In the genomic region with DNA sequence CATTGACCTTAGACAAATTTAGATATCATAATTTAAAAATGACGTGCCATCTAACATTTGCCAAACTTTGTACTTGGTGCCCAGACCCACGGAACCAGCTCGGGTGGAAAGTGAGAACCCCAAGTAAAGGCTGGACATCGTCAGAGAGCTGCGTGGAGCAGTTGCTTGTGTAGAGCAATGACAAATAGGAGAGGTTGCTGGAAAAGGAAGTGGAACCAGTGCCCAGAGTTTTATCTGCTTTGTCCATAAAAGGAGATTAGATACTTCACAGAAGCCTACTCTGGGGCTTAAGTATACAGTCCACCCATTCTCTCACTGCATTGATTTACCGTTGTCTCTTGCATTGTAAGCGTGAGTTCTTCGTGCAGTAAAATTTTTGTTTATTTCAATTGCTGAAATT, we compare ENCODE assay signal across 17 cellular contexts. TPM values are rescaled to one million over a fixed set of nuclear protein-coding genes. Genes with fewer than 3 reads are reported as not detected.
A peak's percentile ranks its signal among the peaks of the same experiment; 100 is the strongest.
DNase-seq lines count a peak whose midpoint lies in the region; ATAC-seq, FAIRE-seq and TF ChIP-seq lines count a peak whose summit lies in the region.
"Had no signal": no experiment of that assay in that cellular context is flagged by ENCODE, and none has a peak within 500 bp of the region (broad histone marks: within the 10 kb centered on the region; RNA-seq: fewer than 3 reads in every experiment).

No MANE protein-coding gene starts in this region.

- no peak overlapping the region for H3K9ac ChIP-seq in K562 (ENCODE audit: insufficient read depth in 1 of 2, low read depth in 2 of 2, low read length in 2 of 2)
- no peak overlapping the region for H3K9ac ChIP-seq in endodermal cell (ENCODE audit: extremely low read depth, low read length, poor library complexity, severe bottlenecking)

- H3K27ac ChIP-seq in K562 (ENCODE audit: extremely low read depth, low read depth, low read length) (no peak overlapping the region), endodermal cell (ENCODE audit: low read depth, low read length) (no peak overlapping the region)

- no peak for FAIRE-seq in K562 (lab: Jason Lieb, UNC)

- H2AFZ ChIP-seq in K562 (ENCODE audit: low read depth, low read length) = no peak overlapping the region

- TF ChIP-seq POLR2A in K562 (conservative IDR thresholded peaks at IDR 0.05) = no peak

- intact Hi-C loops in Right ventricle myocardium inferior (cut with DNase I) (loop anchor here (2.0 kb wide), 1 partner anchor 59 kb away; a partner anchor contains a TSS), cardiac septum (cut with DNase I) (no loop called here), K562 (cut with micrococcal nuclease) (no loop called here), posterior cingulate gyrus (cut with DNase I) (no loop called here)

- TF ChIP-seq CTCF in K562 (IDR thresholded peaks at IDR 0.05 in 2 of 3, conservative IDR thresholded peaks at IDR 0.05 in 1 of 3; ENCODE audit: insufficient read depth in 2 of 3, low read depth in 1 of 3, low read length in 3 of 3) = no peak
- TF ChIP-seq CTCF in GM10266 (IDR thresholded peaks at IDR 0.05; ENCODE audit: control insufficient read depth, insufficient read depth, low read depth, missing control alignments) = no peak
- no peak for TF ChIP-seq CTCF in endodermal cell (conservative IDR thresholded peaks at IDR 0.05)

- no peaks in the 10 kb centered on the region for H3K79me2 ChIP-seq in K562 (ENCODE audit: control insufficient read depth, insufficient read depth, low read length)

- H4K20me1 ChIP-seq in K562 (replicated peaks; ENCODE audit: control insufficient read depth, insufficient read depth, low read length) = no peaks in the 10 kb centered on the region

- H3K27me3 ChIP-seq in K562 (ENCODE audit: control insufficient read depth in 2 of 2, insufficient read depth in 2 of 2, low read length in 2 of 2) (peaks cover 5 to 17% of the 10 kb centered on the region in 2 experiments; a peak in 2 of 5 replicates), endodermal cell (ENCODE audit: control insufficient read depth, insufficient read depth, low read length, poor library complexity, severe bottlenecking) (peaks cover 57% of the 10 kb centered on the region)

- peaks cover 5% of the 10 kb centered on the region for H3K9me3 Mint-ChIP-seq in endodermal cell
- H3K9me3 Mint-ChIP-seq: IgD-negative memory B cell had no signal

- H3K9me1 ChIP-seq in K562 (ENCODE audit: control insufficient read depth, insufficient read depth, low read length) = no peaks in the 10 kb centered on the region

- ATAC-seq in Right ventricle myocardium inferior (peak; percentile 71), K562 (no peak), GM18861 (IDR thresholded peaks at IDR 0.05; ENCODE audit: unreplicated experiment) (no peak)
- ATAC-seq: sciatic nerve had no signal

- DNase-seq in Right ventricle myocardium inferior (ENCODE audit: missing footprints) = no peak
- DNase-seq in cardiac septum (ENCODE audit: low spot score) = no peak
- no peak for DNase-seq in K562 (ENCODE audit: extremely low read depth in 1 of 4, low spot score in 3 of 4)
- DNase-seq in medulla oblongata (ENCODE audit: extremely low spot score) = peak; percentile 16
- no peak for DNase-seq in posterior cingulate gyrus
- DNase-seq in GM10266 (ENCODE audit: extremely low spot score) = no peak
- no peak for DNase-seq in endodermal cell
- DNase-seq: activated CD4-positive, alpha-beta T cell treated with anti-CD3 and anti-CD28 coated beads, Interleukin-2, amount 50 U/mL, for 48 hours; activated naive CD4-positive, alpha-beta T cell; DMS79; NCI-H2081 treated with DMSO at 0.1 percent for 48 hours; NCI-H82; SW 1271; trophoblast cell had no signal

- 2% methylated on average over 8 of the region's 8 CpGs for WGBS in K562 (ENCODE audit: insufficient coverage, low coverage, missing lambda C conversion rate)
- 83 to 92% methylated on average over 4 to 8 of the region's 8 CpGs for WGBS in endodermal cell (ENCODE audit: insufficient coverage in 1 of 2, insufficient read length in 1 of 2), 2 experiments

- BruUV-seq in K562 (replicated peaks; lab: Mats Ljungman, UMichigan) = no TSS peak

- H3K4me2 ChIP-seq in K562 (ENCODE audit: insufficient read depth, low read length) = no peak overlapping the region

- peaks cover 48% of the 10 kb centered on the region for H3K27me3 Mint-ChIP-seq in endodermal cell (ENCODE audit: insufficient read depth)
- H3K27me3 Mint-ChIP-seq: IgD-negative memory B cell had no signal

- H3K9me3 ChIP-seq in K562 (replicated peaks; ENCODE audit: control insufficient read depth, insufficient read depth, low read depth, low read length) (no peaks in the 10 kb centered on the region), endodermal cell (ENCODE audit: control insufficient read depth, low read length) (peaks cover 14% of the 10 kb centered on the region)

- TF ChIP-seq EP300 in K562 (IDR thresholded peaks at IDR 0.05; ENCODE audit: low read length) = no peak

- H3K4me1 ChIP-seq in K562 (replicated peaks in 1 of 2; ENCODE audit: control insufficient read depth in 2 of 2, insufficient read depth in 2 of 2, low read length in 2 of 2) (peaks cover 2 to 3% of the 10 kb centered on the region in 2 experiments; a peak in 3 of 5 replicates), endodermal cell (ENCODE audit: control insufficient read depth, insufficient read depth, low read length) (no peaks in the 10 kb centered on the region)

- no peak overlapping the region for H3K4me3 ChIP-seq in K562
- no peak overlapping the region for H3K4me3 ChIP-seq in endodermal cell (ENCODE audit: low read length)

- H3K4me3 Mint-ChIP-seq in endodermal cell = no peak overlapping the region
- H3K4me3 Mint-ChIP-seq: IgD-negative memory B cell had no signal

- CTCF ChIA-PET in K562 (lab: Yijun Ruan, JAX; ENCODE audit: low intra/inter-chr PET ratio) = no interaction called here

- no peaks in the 10 kb centered on the region for H3K36me3 Mint-ChIP-seq in endodermal cell (ENCODE audit: low read depth)
- H3K36me3 Mint-ChIP-seq: IgD-negative memory B cell had no signal

- H3K36me3 ChIP-seq in K562 (ENCODE audit: control insufficient read depth, insufficient read depth, low read length) (no peaks in the 10 kb centered on the region), endodermal cell (ENCODE audit: control insufficient read depth, insufficient read depth, low read length) (no peaks in the 10 kb centered on the region)

- H3K4me1 Mint-ChIP-seq in endodermal cell = peaks cover 7% of the 10 kb centered on the region

- POLR2A ChIA-PET in K562 (lab: Yijun Ruan, JAX) = no interaction called here

- in situ Hi-C loops in K562 (cut with MboI) = no loop called here

- no peak for TF ChIP-seq RAD21 in K562 (CRISPR knock-in tag; conservative IDR thresholded peaks at IDR 0.05 in 1 of 2, IDR thresholded peaks at IDR 0.05 in 1 of 2)

- no peak overlapping the region for H3K27ac Mint-ChIP-seq in endodermal cell
- H3K27ac Mint-ChIP-seq: IgD-negative memory B cell had no signal

TF ChIP-seq in K562, 482 proteins besides CTCF, POLR2A, EP300 and RAD21 (continues in another document):
- TF ChIP-seq SRF (CRISPR knock-in tag; IDR thresholded peaks at IDR 0.05) (peak in 1 of 2 experiments; percentile 62; a peak in 1 of 4 replicates), SPI1 (IDR thresholded peaks at IDR 0.05; ENCODE audit: borderline replicate concordance, low read depth, low read length) (peak; percentile 63; the same call in 1 of the 2 replicates)

RNA-seq across cellular contexts. Expression of a gene that starts 5.4 kb away (rescaled TPM):
- total RNA-seq in Right ventricle myocardium inferior (131 TPM), cardiac septum (128 TPM), K562 (2014; rRNA removed) (11.7 and 13.7 TPM in 2 replicates), K562 (2014; rRNA removed; fragmentation: Illumina TruSeq; extraction: Trizol) (8.8 and 10.6 TPM in 2 replicates), K562 (2015; rRNA removed; fragmentation: Illumina TruSeq; extraction: Trizol) (7.1 and 7.2 TPM in 2 replicates), K562 (2021) (10.2 and 11.1 TPM in 2 replicates), endodermal cell (100 to 1,000 TPM; 110 to 122 TPM)
- 5.8 and 11.4 TPM in 2 replicates for total RNA-seq in K562 (2011; cell fraction: chromatin; rRNA removed; ENCODE audit: low replicate concordance)
- 3.0 and 4.2 TPM in 2 replicates for total RNA-seq in K562 (2011; cell fraction: nucleolus; rRNA removed)
- 5.2 and 6.4 TPM in 2 replicates for total RNA-seq in K562 (2011; cell fraction: nucleoplasm; rRNA removed)
- polyA plus RNA-seq in K562 (2011; rRNA removed) (14.2 and 29.3 TPM in 2 replicates), K562 (2014; fragmentation: Illumina TruSeq; extraction: Trizol) (8.7 and 9.0 TPM in 2 replicates), K562 (2014; fragmentation: Nextera tagmentation; extraction: Ambion mirVana) (1 to 10 TPM in 1 of 2 experiments, under 1 TPM in 1; 0.59 to 1.1 TPM), K562 (2014; rRNA removed) (11.4 and 12.0 TPM in 2 replicates)
- 14.8 and 29.8 TPM in 2 replicates for polyA plus RNA-seq in K562 (2011; cell fraction: cytosol; rRNA removed)
- 8.4 and 17.4 TPM in 2 replicates for polyA plus RNA-seq in K562 (2011; cell fraction: nucleus; rRNA removed)
- 8.0 and 9.7 TPM in 2 replicates for polyA plus RNA-seq in K562 (2012)
- polyA minus RNA-seq in K562 (2011; rRNA and poly(A)+ RNA removed) = 20.7 and 34.1 TPM in 2 replicates
- polyA minus RNA-seq in K562 (2011; cell fraction: cytosol; rRNA and poly(A)+ RNA removed) = 16.0 and 26.5 TPM in 2 replicates
- 7.3 and 19.0 TPM in 2 replicates for polyA minus RNA-seq in K562 (2011; cell fraction: nucleus; rRNA and poly(A)+ RNA removed)
- 101 TPM for polyA plus RNA-seq in endodermal cell (2013, experiment 1 of 2)
- polyA plus RNA-seq in endodermal cell (2013, experiment 2 of 2) = 95.2 TPM

RNA-seq across cellular contexts. Expression of a gene that starts 59.0 kb away (rescaled TPM):
- total RNA-seq in Right ventricle myocardium inferior (13.1 TPM), cardiac septum (9.5 TPM), K562 (2014; rRNA removed) (35.5 and 39.3 TPM in 2 replicates), K562 (2014; rRNA removed; fragmentation: Illumina TruSeq; extraction: Trizol) (59.8 and 68.3 TPM in 2 replicates), K562 (2015; rRNA removed; fragmentation: Illumina TruSeq; extraction: Trizol) (49.8 and 51.4 TPM in 2 replicates), K562 (2021) (57.3 and 58.1 TPM in 2 replicates), endodermal cell (10 to 100 TPM; 21.5 to 25.1 TPM)
- 21.8 and 47.3 TPM in 2 replicates for total RNA-seq in K562 (2011; cell fraction: chromatin; rRNA removed; ENCODE audit: low replicate concordance)
- total RNA-seq in K562 (2011; cell fraction: nucleolus; rRNA removed) = 11.5 and 13.4 TPM in 2 replicates
- total RNA-seq in K562 (2011; cell fraction: nucleoplasm; rRNA removed) = 18.6 and 19.6 TPM in 2 replicates
- polyA plus RNA-seq in K562 (2011; rRNA removed) (57.8 and 77.3 TPM in 2 replicates), K562 (2014; fragmentation: Illumina TruSeq; extraction: Trizol) (45.6 and 52.9 TPM in 2 replicates), K562 (2014; fragmentation: Nextera tagmentation; extraction: Ambion mirVana) (10 to 100 TPM; 15.2 to 27.1 TPM), K562 (2014; rRNA removed) (44.9 and 47.8 TPM in 2 replicates)
- 20.7 and 35.0 TPM in 2 replicates for polyA plus RNA-seq in K562 (2011; cell fraction: cytosol; rRNA removed)
- polyA plus RNA-seq in K562 (2011; cell fraction: nucleus; rRNA removed) = 45.8 and 87.6 TPM in 2 replicates
- 29.2 and 31.5 TPM in 2 replicates for polyA plus RNA-seq in K562 (2012)
- 53.9 and 55.3 TPM in 2 replicates for polyA minus RNA-seq in K562 (2011; rRNA and poly(A)+ RNA removed)
- polyA minus RNA-seq in K562 (2011; cell fraction: cytosol; rRNA and poly(A)+ RNA removed) = 20.0 and 30.2 TPM in 2 replicates
- 18.6 and 32.1 TPM in 2 replicates for polyA minus RNA-seq in K562 (2011; cell fraction: nucleus; rRNA and poly(A)+ RNA removed)
- 13.4 TPM for polyA plus RNA-seq in endodermal cell (2013, experiment 1 of 2)
- polyA plus RNA-seq in endodermal cell (2013, experiment 2 of 2) = 14.7 TPM
